In genomic region chr13:73521291-73521626, GRCh38 we compare ENCODE assay signal across 14 cellular contexts.
A peak's percentile ranks its signal among the peaks of the same experiment; 100 is the strongest.
DNase-seq lines count a peak whose midpoint lies in the region; ATAC-seq and TF ChIP-seq lines count a peak whose summit lies in the region.
"Had no signal": no experiment of that assay in that cellular context is flagged by ENCODE, and none has a peak within 500 bp of the region (broad histone marks: within the 10 kb centered on the region; RNA-seq: fewer than 3 reads in every experiment).

No MANE protein-coding gene starts in this region.

- peak overlapping the region in 7 of 8 donors; percentile 43 to 95 (median 66) for H3K27ac Mint-ChIP-seq in CD8-positive, alpha-beta memory T cell
- no peak overlapping the region for H3K27ac Mint-ChIP-seq in GM23338
- peak overlapping the region; percentile 37 for H3K27ac Mint-ChIP-seq in activated CD4-positive, alpha-beta memory T cell treated with anti-CD3 and anti-CD28 coated beads, Interleukin-2, amount 10 ng/mL, durations not matched to agents 7 days and 5 days

- H3K4me2 ChIP-seq in GM23338, result no peak overlapping the region

- peak overlapping the region; percentile 76 to 89 (median 82) for H3K4me3 Mint-ChIP-seq in CD8-positive, alpha-beta memory T cell
- no peak overlapping the region for H3K4me3 Mint-ChIP-seq in GM23338
- peak overlapping the region; percentile 58 for H3K4me3 Mint-ChIP-seq in activated CD4-positive, alpha-beta memory T cell treated with anti-CD3 and anti-CD28 coated beads, Interleukin-2, amount 10 ng/mL, durations not matched to agents 7 days and 5 days

- POLR2A ChIA-PET in CD8-positive, alpha-beta memory T cell (lab: Charles Lee), result no interaction called here
- POLR2A ChIA-PET in activated CD4-positive, alpha-beta memory T cell treated with anti-CD3 and anti-CD28 coated beads, Interleukin-2, amount 10 ng/mL, durations not matched to agents 7 days and 5 days (lab: Charles Lee), result no interaction called here

- H3K27ac ChIP-seq in CD8-positive, alpha-beta memory T cell (ENCODE audit: low read depth, low read length), result no peak overlapping the region
- no peak overlapping the region for H3K27ac ChIP-seq in GM23338 (ENCODE audit: low read depth)
- H3K27ac ChIP-seq: coronary artery had no signal

- peaks cover 12 to 16% (median 16%) of the 10 kb centered on the region in 3 donors for H3K4me1 Mint-ChIP-seq in CD8-positive, alpha-beta memory T cell
- H3K4me1 Mint-ChIP-seq in GM23338, result peaks cover 32% of the 10 kb centered on the region
- H3K4me1 Mint-ChIP-seq in activated CD4-positive, alpha-beta memory T cell treated with anti-CD3 and anti-CD28 coated beads, Interleukin-2, amount 10 ng/mL, durations not matched to agents 7 days and 5 days, result peaks cover 15% of the 10 kb centered on the region

- H3K27me3 ChIP-seq in CD8-positive, alpha-beta memory T cell (ENCODE audit: insufficient read depth, low read length, poor library complexity, severe bottlenecking), result no peaks in the 10 kb centered on the region
- no peaks in the 10 kb centered on the region for H3K27me3 ChIP-seq in GM23338 (ENCODE audit: insufficient read depth)

- peak overlapping the region; percentile 78; the same call in 1 of the 2 replicates for H2AFZ ChIP-seq in GM23338

- no peaks in the 10 kb centered on the region for H3K9me3 ChIP-seq in CD8-positive, alpha-beta memory T cell (ENCODE audit: low read length)
- H3K9me3 ChIP-seq in mucosa of descending colon, result no peaks in the 10 kb centered on the region

- H3K9me2 ChIP-seq in GM23338 (ENCODE audit: insufficient read depth), result peaks cover 7% of the 10 kb centered on the region

- H4K20me1 ChIP-seq in GM23338 (replicated peaks; ENCODE audit: insufficient read depth), result no peaks in the 10 kb centered on the region

- no peaks in the 10 kb centered on the region for H3K36me3 Mint-ChIP-seq in CD8-positive, alpha-beta memory T cell
- no peaks in the 10 kb centered on the region; the same call in 2 of the 3 replicates for H3K36me3 Mint-ChIP-seq in GM23338 (ENCODE audit: low read depth)
- no peaks in the 10 kb centered on the region for H3K36me3 Mint-ChIP-seq in activated CD4-positive, alpha-beta memory T cell treated with anti-CD3 and anti-CD28 coated beads, Interleukin-2, amount 10 ng/mL, durations not matched to agents 7 days and 5 days (ENCODE audit: low read depth)

- peaks cover 8% of the 10 kb centered on the region for H3K4me1 ChIP-seq in CD8-positive, alpha-beta memory T cell (ENCODE audit: insufficient read depth, low read length)
- peaks cover 22% of the 10 kb centered on the region for H3K4me1 ChIP-seq in GM23338 (ENCODE audit: insufficient read depth)
- H3K4me1 ChIP-seq in mucosa of descending colon (ENCODE audit: low read depth), result peaks cover 6% of the 10 kb centered on the region

- ATAC-seq in GM23338 (no peak), mucosa of descending colon (peak; percentile 93), GM21367 (IDR thresholded peaks at IDR 0.05; ENCODE audit: unreplicated experiment) (no peak), GM19397 (IDR thresholded peaks at IDR 0.05; ENCODE audit: unreplicated experiment) (no peak)
- ATAC-seq: GM12878 had no signal

- no peak for TF ChIP-seq CTCF in GM23338 (conservative IDR thresholded peaks at IDR 0.05; ENCODE audit: low read depth in 2 of 2)
- no peak for TF ChIP-seq CTCF in mucosa of descending colon (IDR thresholded peaks at IDR 0.05)

- CTCF ChIA-PET in CD8-positive, alpha-beta memory T cell (lab: Charles Lee), result no interaction called here
- CTCF ChIA-PET in activated CD4-positive, alpha-beta memory T cell treated with anti-CD3 and anti-CD28 coated beads, Interleukin-2, amount 10 ng/mL, durations not matched to agents 7 days and 5 days (lab: Charles Lee), result no interaction called here

- peaks cover 4% of the 10 kb centered on the region; the same call in 1 of the 2 replicates for H3F3A ChIP-seq in GM23338 (replicated peaks; ENCODE audit: low read depth)

- intact Hi-C loops in mucosa of descending colon (cut with DNase I, micrococcal nuclease), result no loop called here

- H3K27me3 Mint-ChIP-seq in CD8-positive, alpha-beta memory T cell, result peaks cover 0 to 2% of the 10 kb centered on the region in 2 donors
- peaks cover 4% of the 10 kb centered on the region for H3K27me3 Mint-ChIP-seq in GM23338 (ENCODE audit: insufficient read depth, low read depth, poor library complexity)
- H3K27me3 Mint-ChIP-seq in activated CD4-positive, alpha-beta memory T cell treated with anti-CD3 and anti-CD28 coated beads, Interleukin-2, amount 10 ng/mL, durations not matched to agents 7 days and 5 days, result no peaks in the 10 kb centered on the region

- H3K36me3 ChIP-seq in CD8-positive, alpha-beta memory T cell (ENCODE audit: insufficient read depth, low read length), result no peaks in the 10 kb centered on the region
- H3K36me3 ChIP-seq in GM23338 (ENCODE audit: insufficient read depth), result no peaks in the 10 kb centered on the region
- H3K36me3 ChIP-seq in mucosa of descending colon (ENCODE audit: low read depth), result no peaks in the 10 kb centered on the region

- peak in 1 of 5 donors; percentile 45 for DNase-seq in CD8-positive, alpha-beta memory T cell
- DNase-seq in GM23338 (ENCODE audit: low spot score) (no peak), mucosa of descending colon (peak in 1 of 3 donors; percentile 22), C1 segment of cervical spinal cord (lab: John Stamatoyannopoulos, UW) (no peak)
- peak; percentile 17 for DNase-seq in activated CD4-positive, alpha-beta memory T cell treated with anti-CD3 and anti-CD28 coated beads, Interleukin-2, amount 10 ng/mL, durations not matched to agents 7 days and 5 days
- DNase-seq: activated gamma-delta T cell, Calu3, KBM-7, NCI-H2227 treated with DMSO at 0.1 percent for 48 hours, RPMI8226 had no signal

- no peaks in the 10 kb centered on the region for H3K9me3 Mint-ChIP-seq in CD8-positive, alpha-beta memory T cell
- H3K9me3 Mint-ChIP-seq in GM23338, result no peaks in the 10 kb centered on the region; the same call in 2 of the 3 replicates
- no peaks in the 10 kb centered on the region for H3K9me3 Mint-ChIP-seq in activated CD4-positive, alpha-beta memory T cell treated with anti-CD3 and anti-CD28 coated beads, Interleukin-2, amount 10 ng/mL, durations not matched to agents 7 days and 5 days

- H3K4me3 ChIP-seq in CD8-positive, alpha-beta memory T cell (ENCODE audit: low read length), result peak overlapping the region; percentile 48
- H3K4me3 ChIP-seq in GM23338 (no peak overlapping the region), mucosa of descending colon (no peak overlapping the region)
- H3K4me3 ChIP-seq: coronary artery, GM12878 had no signal

- no peaks in the 10 kb centered on the region for H3K79me2 ChIP-seq in GM23338 (replicated peaks; ENCODE audit: insufficient read depth)

TF ChIP-seq in GM23338, 12 proteins besides CTCF, POLR2A, EP300 and RAD21 (continues in another document):
- no peak for TF ChIP-seq STAT1 (IDR thresholded peaks at IDR 0.05; ENCODE audit: unreplicated experiment)
- no peak for TF ChIP-seq EZH2 (IDR thresholded peaks at IDR 0.05; ENCODE audit: low read depth, unreplicated experiment)
- TF ChIP-seq CREB1 (CRISPR knock-in tag; IDR thresholded peaks at IDR 0.05; ENCODE audit: low read depth), result no peak
- TF ChIP-seq EZH2phosphoT487 (IDR thresholded peaks at IDR 0.05; ENCODE audit: unreplicated experiment), result no peak
- no peak for TF ChIP-seq ETS1 (IDR thresholded peaks at IDR 0.05)
- TF ChIP-seq ZNF114 (CRISPR knock-in tag; IDR thresholded peaks at IDR 0.05), result no peak
- TF ChIP-seq NANOG (IDR thresholded peaks at IDR 0.05; ENCODE audit: borderline replicate concordance), result no peak
- no peak for TF ChIP-seq JUNB (IDR thresholded peaks at IDR 0.05; ENCODE audit: unreplicated experiment)
- TF ChIP-seq, protein P1, sequence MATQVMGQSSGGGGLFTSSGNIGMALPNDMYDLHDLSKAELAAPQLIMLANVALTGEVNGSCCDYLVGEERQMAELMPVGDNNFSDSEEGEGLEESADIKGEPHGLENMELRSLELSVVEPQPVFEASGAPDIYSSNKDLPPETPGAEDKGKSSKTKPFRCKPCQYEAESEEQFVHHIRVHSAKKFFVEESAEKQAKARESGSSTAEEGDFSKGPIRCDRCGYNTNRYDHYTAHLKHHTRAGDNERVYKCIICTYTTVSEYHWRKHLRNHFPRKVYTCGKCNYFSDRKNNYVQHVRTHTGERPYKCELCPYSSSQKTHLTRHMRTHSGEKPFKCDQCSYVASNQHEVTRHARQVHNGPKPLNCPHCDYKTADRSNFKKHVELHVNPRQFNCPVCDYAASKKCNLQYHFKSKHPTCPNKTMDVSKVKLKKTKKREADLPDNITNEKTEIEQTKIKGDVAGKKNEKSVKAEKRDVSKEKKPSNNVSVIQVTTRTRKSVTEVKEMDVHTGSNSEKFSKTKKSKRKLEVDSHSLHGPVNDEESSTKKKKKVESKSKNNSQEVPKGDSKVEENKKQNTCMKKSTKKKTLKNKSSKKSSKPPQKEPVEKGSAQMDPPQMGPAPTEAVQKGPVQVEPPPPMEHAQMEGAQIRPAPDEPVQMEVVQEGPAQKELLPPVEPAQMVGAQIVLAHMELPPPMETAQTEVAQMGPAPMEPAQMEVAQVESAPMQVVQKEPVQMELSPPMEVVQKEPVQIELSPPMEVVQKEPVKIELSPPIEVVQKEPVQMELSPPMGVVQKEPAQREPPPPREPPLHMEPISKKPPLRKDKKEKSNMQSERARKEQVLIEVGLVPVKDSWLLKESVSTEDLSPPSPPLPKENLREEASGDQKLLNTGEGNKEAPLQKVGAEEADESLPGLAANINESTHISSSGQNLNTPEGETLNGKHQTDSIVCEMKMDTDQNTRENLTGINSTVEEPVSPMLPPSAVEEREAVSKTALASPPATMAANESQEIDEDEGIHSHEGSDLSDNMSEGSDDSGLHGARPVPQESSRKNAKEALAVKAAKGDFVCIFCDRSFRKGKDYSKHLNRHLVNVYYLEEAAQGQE (IDR thresholded peaks at IDR 0.05; ENCODE audit: unreplicated experiment), result no peak
